Comparison of ENCODE assay signal across 21 cellular contexts in the genomic region with DNA sequence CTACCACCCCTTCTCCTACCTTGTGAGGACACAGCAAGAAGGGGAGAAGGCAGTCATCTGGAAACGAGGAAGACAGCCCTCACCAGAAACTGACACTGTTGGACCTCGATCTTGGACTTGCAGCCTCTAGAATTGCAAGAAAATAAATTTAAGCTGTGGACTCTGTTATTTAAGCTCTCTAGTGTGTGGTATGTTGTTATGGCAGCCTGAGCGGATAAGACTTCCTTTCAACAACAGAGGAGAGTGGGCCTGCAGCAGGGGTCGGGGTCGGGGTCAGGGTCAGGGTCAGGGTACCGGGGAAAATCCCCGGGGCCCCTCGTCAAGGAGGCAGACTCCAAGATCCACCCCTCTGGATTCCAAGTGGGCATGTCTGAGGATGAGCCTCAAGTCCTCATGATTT. TPM values are rescaled to one million over a fixed set of nuclear protein-coding genes. Genes with fewer than 3 reads are reported as not detected.
DNase-seq lines count a peak whose midpoint lies in the region; ATAC-seq and TF ChIP-seq lines count a peak whose summit lies in the region.
"Had no signal": no experiment of that assay in that cellular context is flagged by ENCODE, and none has a peak within 500 bp of the region (broad histone marks: within the 10 kb centered on the region; RNA-seq: fewer than 3 reads in every experiment).

No MANE protein-coding gene starts in this region.

- no peak overlapping the region for H2AK5ac ChIP-seq in mesenchymal stem cell (ENCODE audit: low read length, severe bottlenecking)

- TF ChIP-seq EP300 in esophagus muscularis mucosa (IDR thresholded peaks at IDR 0.05), result no peak

- H3K4me3 ChIP-seq in esophagus muscularis mucosa, result no peak overlapping the region
- no peak overlapping the region for H3K4me3 ChIP-seq in mesenchymal stem cell (ENCODE audit: insufficient read depth in 1 of 2, low read depth in 1 of 2, low read length in 2 of 2)
- no peak overlapping the region for H3K4me3 ChIP-seq in neural progenitor cell
- H3K4me3 ChIP-seq in aorta (ENCODE audit: low read length in 2 of 2), result no peak overlapping the region
- H3K4me3 ChIP-seq: K562 had no signal

- peak overlapping the region; percentile 94 for H3K27ac Mint-ChIP-seq in neural progenitor cell

- H3K79me2 ChIP-seq in neural progenitor cell (ENCODE audit: low read depth), result no peaks in the 10 kb centered on the region

- H3K9me3 ChIP-seq in esophagus muscularis mucosa (no peaks in the 10 kb centered on the region), mesenchymal stem cell (ENCODE audit: control insufficient read depth, low read length) (no peaks in the 10 kb centered on the region), neural progenitor cell (ENCODE audit: low read depth) (no peaks in the 10 kb centered on the region), aorta (ENCODE audit: control insufficient read depth, low read length) (no peaks in the 10 kb centered on the region)

- no peak overlapping the region for H2AFZ ChIP-seq in mesenchymal stem cell (ENCODE audit: low read depth, low read length)
- no peak overlapping the region for H2AFZ ChIP-seq in neural progenitor cell (replicated peaks)

- H3K4me3 Mint-ChIP-seq in neural progenitor cell, result peak overlapping the region; percentile 57
- H3K4me3 Mint-ChIP-seq: CD8-positive, alpha-beta memory T cell had no signal

- no peak overlapping the region for H2BK5ac ChIP-seq in mesenchymal stem cell (ENCODE audit: low read depth, low read length, poor library complexity, severe bottlenecking)

- H3K36me3 Mint-ChIP-seq in neural progenitor cell, result no peaks in the 10 kb centered on the region
- H3K36me3 Mint-ChIP-seq: CD8-positive, alpha-beta memory T cell had no signal

- no peak overlapping the region for H3K4ac ChIP-seq in mesenchymal stem cell (ENCODE audit: low read depth in 1 of 2, low read length in 2 of 2)

- H2BK12ac ChIP-seq in mesenchymal stem cell (ENCODE audit: low read length in 2 of 2), result no peak overlapping the region

- TF ChIP-seq CTCF in esophagus muscularis mucosa (IDR thresholded peaks at IDR 0.05) (no peak), neural progenitor cell (IDR thresholded peaks at IDR 0.05) (no peak)

- H2BK15ac ChIP-seq in mesenchymal stem cell (ENCODE audit: low read depth, poor library complexity, severe bottlenecking), result peak overlapping the region; percentile 19

- no peak overlapping the region for H4K91ac ChIP-seq in mesenchymal stem cell (ENCODE audit: low read length)

- no peak overlapping the region for H3K18ac ChIP-seq in mesenchymal stem cell (ENCODE audit: low read depth in 1 of 2, low read length in 2 of 2)

- H3K14ac ChIP-seq in mesenchymal stem cell (ENCODE audit: low read length in 2 of 2), result no peak overlapping the region

- no peak overlapping the region for H2BK120ac ChIP-seq in mesenchymal stem cell (ENCODE audit: low read depth, low read length)

- ATAC-seq in aorta (ENCODE audit: low FRiP score) (no peak), HG03457 (IDR thresholded peaks at IDR 0.05; ENCODE audit: unreplicated experiment) (no peak), GM19351 (IDR thresholded peaks at IDR 0.05; ENCODE audit: unreplicated experiment) (no peak)
- ATAC-seq: K562, PC-3 had no signal

- H3K23ac ChIP-seq in mesenchymal stem cell (ENCODE audit: low read length in 2 of 2), result no peak overlapping the region

- intact Hi-C loops in esophagus muscularis mucosa (cut with DNase I) (no loop called here), aorta (cut with DNase I) (no loop called here)

- H3K27ac ChIP-seq in esophagus muscularis mucosa (replicated peaks in 1 of 4) (peak overlapping the region; percentile 73 to 79 (median 77)), mesenchymal stem cell (ENCODE audit: low read length, poor library complexity, severe bottlenecking) (no peak overlapping the region), neural progenitor cell (no peak overlapping the region), aorta (ENCODE audit: low read depth in 1 of 2, low read length in 2 of 2) (peak overlapping the region; percentile 2 to 70)

- peaks cover 5 to 35% (median 27%) of the 10 kb centered on the region in 4 donors for H3K4me1 ChIP-seq in esophagus muscularis mucosa
- peaks cover 3% of the 10 kb centered on the region for H3K4me1 ChIP-seq in mesenchymal stem cell (ENCODE audit: control insufficient read depth, insufficient read depth, low read depth, low read length)
- peaks cover 21% of the 10 kb centered on the region for H3K4me1 ChIP-seq in neural progenitor cell
- H3K4me1 ChIP-seq in aorta (ENCODE audit: control insufficient read depth in 1 of 2, insufficient read depth in 2 of 2, low read length in 2 of 2), result peaks cover 0 to 4% of the 10 kb centered on the region in 2 donors

- peaks cover 46% of the 10 kb centered on the region for H3K4me1 Mint-ChIP-seq in neural progenitor cell
- H3K4me1 Mint-ChIP-seq: CD8-positive, alpha-beta memory T cell had no signal

- H3K36me3 ChIP-seq in esophagus muscularis mucosa (no peaks in the 10 kb centered on the region), mesenchymal stem cell (ENCODE audit: control insufficient read depth in 1 of 2, insufficient read depth in 2 of 2, low read depth in 1 of 2, low read length in 2 of 2) (no peaks in the 10 kb centered on the region), neural progenitor cell (no peaks in the 10 kb centered on the region), aorta (ENCODE audit: control insufficient read depth in 1 of 2, insufficient read depth in 2 of 2, low read length in 1 of 2) (no peaks in the 10 kb centered on the region)

- no peak overlapping the region for H4K8ac ChIP-seq in mesenchymal stem cell (ENCODE audit: low read length)

- peaks cover 19% of the 10 kb centered on the region for H3F3A ChIP-seq in neural progenitor cell (ENCODE audit: low read depth)

- H3K27me3 ChIP-seq in esophagus muscularis mucosa, result no peaks in the 10 kb centered on the region
- H3K27me3 ChIP-seq in mesenchymal stem cell (ENCODE audit: control insufficient read depth in 1 of 2, insufficient read depth in 1 of 2, low read length in 2 of 2), result peaks cover 0 to 39% of the 10 kb centered on the region in 2 experiments
- H3K27me3 ChIP-seq in neural progenitor cell, result no peaks in the 10 kb centered on the region
- no peaks in the 10 kb centered on the region for H3K27me3 ChIP-seq in aorta (ENCODE audit: control insufficient read depth in 1 of 2, insufficient read depth in 2 of 2, low read length in 1 of 2)

- H3K4me2 ChIP-seq in mesenchymal stem cell (ENCODE audit: low read length, poor library complexity, severe bottlenecking), result no peak overlapping the region
- H3K4me2 ChIP-seq in neural progenitor cell, result no peak overlapping the region

- H3K9ac ChIP-seq in mesenchymal stem cell (ENCODE audit: low read length), result no peak overlapping the region
- H3K9ac ChIP-seq in neural progenitor cell, result no peak overlapping the region

- H3K79me1 ChIP-seq in mesenchymal stem cell (replicated peaks; ENCODE audit: low read length, poor library complexity, severe bottlenecking), result no peaks in the 10 kb centered on the region

- H3K9me3 Mint-ChIP-seq in neural progenitor cell, result no peaks in the 10 kb centered on the region
- H3K9me3 Mint-ChIP-seq: CD8-positive, alpha-beta memory T cell had no signal

- peaks cover 11% of the 10 kb centered on the region for H3K27me3 Mint-ChIP-seq in neural progenitor cell (ENCODE audit: insufficient read depth, low read depth)

- no peak for TF ChIP-seq POLR2A in esophagus muscularis mucosa (IDR thresholded peaks at IDR 0.05; ENCODE audit: low read depth)

- H4K20me1 ChIP-seq in neural progenitor cell (ENCODE audit: low read depth), result no peaks in the 10 kb centered on the region

- DNase-seq in esophagus muscularis mucosa (ENCODE audit: extremely low spot score), result no peak
- DNase-seq in mesenchymal stem cell, result no peak
- no peak for DNase-seq in neural progenitor cell (ENCODE audit: low spot score)
- peak; percentile 33 to 48 for DNase-seq in aorta
- DNase-seq in NCI-H524 treated with DMSO at 0.1 percent for 48 hours (lab: John Stamatoyannopoulos, UW), result no peak
- DNase-seq: ACHN; C1 segment of cervical spinal cord; CD8-positive, alpha-beta memory T cell; DMS79; NCI-H1092 treated with DMSO at 0.1 percent for 48 hours; NCI-H146; NCI-H2081; NCI-H2171 treated with DMSO at 0.1 percent for 48 hours; NCI-H446; NCI-H748 treated with DMSO at 0.1 percent for 48 hours; PC-3; RPMI8226; SIG-M5 had no signal

- 60% methylated on average over 8 of the region's 8 CpGs for WGBS in esophagus muscularis mucosa
- 58% methylated on average over 8 of the region's 8 CpGs for WGBS in mesenchymal stem cell
- 54% methylated on average over 8 of the region's 8 CpGs for WGBS in aorta, 2 donors

RNA-seq across cellular contexts. Expression of gene ALDH1B1, which starts 16.2 kb away (rescaled TPM):
- 100 to 1,000 TPM; 253 to 364 (median 272) TPM for total RNA-seq in esophagus muscularis mucosa
- polyA plus RNA-seq in mesenchymal stem cell (2013, experiment 1 of 2), result 10.5 TPM
- polyA plus RNA-seq in mesenchymal stem cell (2013, experiment 2 of 2), result 9.8 TPM
- total RNA-seq in neural progenitor cell (ENCODE audit: low replicate concordance), result 32.9 and 44.0 TPM in 2 replicates
- 100 to 1,000 TPM; 141 to 336 TPM for total RNA-seq in aorta
- 10 to 100 TPM; 38.1 to 76.5 TPM for polyA plus RNA-seq in aorta

RNA-seq across cellular contexts. Expression of gene IGFBPL1, which starts 48.0 kb away (rescaled TPM):
- total RNA-seq in esophagus muscularis mucosa (1 to 10 TPM in 2 of 4 donors, under 1 TPM in 2; 0.78 to 3.7 (median 1.5) TPM), neural progenitor cell (ENCODE audit: low replicate concordance) (26.6 and 43.2 TPM in 2 replicates), aorta (10 to 100 TPM in 1 of 2 donors, 1 to 10 TPM in 1; 5.9 to 27.8 TPM)
- 0.08 TPM for polyA plus RNA-seq in mesenchymal stem cell (2013, experiment 1 of 2)
- polyA plus RNA-seq in mesenchymal stem cell (2013, experiment 2 of 2), result not detected
- 1 to 10 TPM in 1 of 2 donors, under 1 TPM in 1; 0.72 to 2.0 TPM for polyA plus RNA-seq in aorta
- total RNA-seq: CD8-positive, alpha-beta memory T cell; K562 had no signal
- polyA plus RNA-seq: CD8-positive, alpha-beta memory T cell; K562 had no signal

Comparison
In these comparisons a context has a peak if more than half of its experiments do, and no peak if none do; other contexts are left out.
1. DNase-seq: peak in aorta (2 of 2); none in esophagus muscularis mucosa (single experiment), mesenchymal stem cell (single experiment), neural progenitor cell (single experiment) and NCI-H524 treated with DMSO at 0.1 percent for 48 hours (single experiment).
2. H3K27ac ChIP-seq: peak in esophagus muscularis mucosa (4 of 4) and aorta (2 of 2); none in mesenchymal stem cell (single experiment) and neural progenitor cell (single experiment).